Comparison of ENCODE assay signal across 1 cellular context in genomic region chr11:66891849-66892660, GRCh38.
TF ChIP-seq lines count a peak whose summit lies in the region.

No MANE protein-coding gene starts in this region.

TF ChIP-seq in K562, 482 proteins besides CTCF, POLR2A, EP300 and RAD21 (continued from another document and continues in another):
- no peak for TF ChIP-seq ZBTB9 (CRISPR knock-in tag; IDR thresholded peaks at IDR 0.05)
- TF ChIP-seq MIER1 (IDR thresholded peaks at IDR 0.05; ENCODE audit: low read depth) = peak; percentile 38; the same call in 1 of the 2 replicates
- no peak for TF ChIP-seq ELF1 (tag; IDR thresholded peaks at IDR 0.05)
- no peak for TF ChIP-seq ATF1 (CRISPR knock-in tag; IDR thresholded peaks at IDR 0.05)
- peak; percentile 79 for TF ChIP-seq ATF1 (tag; IDR thresholded peaks at IDR 0.05)
- TF ChIP-seq JUND (IDR thresholded peaks at IDR 0.05; ENCODE audit: borderline replicate concordance, low read depth, low read length) = peak; percentile 99
- peak; percentile 100 for TF ChIP-seq JUND (tag; IDR thresholded peaks at IDR 0.05; ENCODE audit: borderline replicate concordance, low read depth, low read length)
- peak; percentile 72 for TF ChIP-seq CREB3 (tag; conservative IDR thresholded peaks at IDR 0.05; ENCODE audit: low read depth)
- no peak for TF ChIP-seq ZNF143 (CRISPR knock-in tag; IDR thresholded peaks at IDR 0.05)
- peak; percentile 59; the same call in 1 of the 2 replicates for TF ChIP-seq ZBTB2 (IDR thresholded peaks at IDR 0.05)
- TF ChIP-seq ZNF280A (IDR thresholded peaks at IDR 0.05; ENCODE audit: low read depth, partially characterized antibody) = no peak
- no peak for TF ChIP-seq CHCHD3 (CRISPR knock-in tag; IDR thresholded peaks at IDR 0.05)
- TF ChIP-seq MAFK (IDR thresholded peaks at IDR 0.05; ENCODE audit: low read length) = peak; percentile 96
- TF ChIP-seq TFAP4 (CRISPR knock-in tag; IDR thresholded peaks at IDR 0.05; ENCODE audit: borderline replicate concordance) = peak; percentile 84
- no peak for TF ChIP-seq ZNF77 (CRISPR knock-in tag; IDR thresholded peaks at IDR 0.05)
- TF ChIP-seq ZNF445 (CRISPR knock-in tag; IDR thresholded peaks at IDR 0.05; ENCODE audit: low read depth) = no peak
- 0 out of 2 replicates have a peak, but pooled peaks have one; percentile 58 for TF ChIP-seq MYNN (IDR thresholded peaks at IDR 0.05)
- TF ChIP-seq MYNN (CRISPR knock-in tag; IDR thresholded peaks at IDR 0.05) = no peak
- TF ChIP-seq NRF1 (conservative IDR thresholded peaks at IDR 0.05 in 1 of 2, IDR thresholded peaks at IDR 0.05 in 1 of 2) = peak; percentile 29 to 43; a peak in 2 of 4 replicates
- TF ChIP-seq JUNB (CRISPR knock-in tag; conservative IDR thresholded peaks at IDR 0.05) = peak; percentile 96
- peak; percentile 100 for TF ChIP-seq NFE2 (IDR thresholded peaks at IDR 0.05; ENCODE audit: low read depth)
- peak; percentile 99 for TF ChIP-seq ZNF316 (IDR thresholded peaks at IDR 0.05)
- TF ChIP-seq TAL1 (IDR thresholded peaks at IDR 0.05) = no peak
- TF ChIP-seq DPF2 (IDR thresholded peaks at IDR 0.05) = peak; percentile 97
- peak; percentile 85 for TF ChIP-seq CTBP1 (IDR thresholded peaks at IDR 0.05; ENCODE audit: borderline replicate concordance)
- TF ChIP-seq NR1H2 (CRISPR knock-in tag; IDR thresholded peaks at IDR 0.05) = no peak
- TF ChIP-seq BDP1 (IDR thresholded peaks at IDR 0.05; ENCODE audit: insufficient read depth, insufficient read length) = no peak
- TF ChIP-seq CBX3 (IDR thresholded peaks at IDR 0.05; ENCODE audit: borderline replicate concordance in 1 of 2, low read length in 2 of 2) = peak in 1 of 2 experiments; percentile 56; a peak in 1 of 3 replicates
- TF ChIP-seq MNT (conservative IDR thresholded peaks at IDR 0.05) = peak in 1 of 2 experiments; percentile 80; a peak in 3 of 4 replicates
- TF ChIP-seq LCOR (CRISPR knock-in tag; IDR thresholded peaks at IDR 0.05) = no peak
- peak; percentile 99 for TF ChIP-seq FOSL1 (tag; conservative IDR thresholded peaks at IDR 0.05)
- no peak for TF ChIP-seq HDAC6 (IDR thresholded peaks at IDR 0.05; ENCODE audit: low read depth, low read length)
- TF ChIP-seq THRB (CRISPR knock-in tag; conservative IDR thresholded peaks at IDR 0.05) = 0 out of 2 replicates have a peak, but pooled peaks have one; percentile 15
- peak; percentile 77 for TF ChIP-seq BRD9 (IDR thresholded peaks at IDR 0.05; ENCODE audit: low read depth, partially characterized antibody)
- peak; percentile 96 for TF ChIP-seq MAFF (IDR thresholded peaks at IDR 0.05; ENCODE audit: low read length)
- TF ChIP-seq ZBTB5 (IDR thresholded peaks at IDR 0.05) = no peak
- TF ChIP-seq ZNF830 (CRISPR knock-in tag; IDR thresholded peaks at IDR 0.05) = no peak
- no peak for TF ChIP-seq ELF2 (CRISPR knock-in tag; IDR thresholded peaks at IDR 0.05)
- peak; percentile 78; the same call in 1 of the 2 replicates for TF ChIP-seq TRIM28 (IDR thresholded peaks at IDR 0.05)
- TF ChIP-seq BRF1 (IDR thresholded peaks at IDR 0.05; ENCODE audit: borderline replicate concordance, extremely low read depth, insufficient read length) = no peak
- peak; percentile 85 for TF ChIP-seq CXXC5 (CRISPR knock-in tag; IDR thresholded peaks at IDR 0.05)
- TF ChIP-seq TEAD4 (IDR thresholded peaks at IDR 0.05; ENCODE audit: low read length) = peak; percentile 56
- no peak for TF ChIP-seq TEAD4 (CRISPR knock-in tag; IDR thresholded peaks at IDR 0.05; ENCODE audit: borderline replicate concordance)
- TF ChIP-seq RNF2 (IDR thresholded peaks at IDR 0.05) = peak; percentile 15; the same call in 1 of the 2 replicates
- peak; percentile 54; the same call in 1 of the 2 replicates for TF ChIP-seq HDGF (IDR thresholded peaks at IDR 0.05)
- TF ChIP-seq ARID1B (IDR thresholded peaks at IDR 0.05) = peak; percentile 90
- TF ChIP-seq ZNF592 (IDR thresholded peaks at IDR 0.05) = peak; percentile 97
- peak; percentile 91 for TF ChIP-seq ATF7 (IDR thresholded peaks at IDR 0.05)
- peak; percentile 70 for TF ChIP-seq EGR1 (conservative IDR thresholded peaks at IDR 0.05)
- 0 out of 2 replicates have a peak, but pooled peaks have one; percentile 4 for TF ChIP-seq ATF4 (CRISPR knock-in tag; IDR thresholded peaks at IDR 0.05)
- TF ChIP-seq ZNF24 (IDR thresholded peaks at IDR 0.05) = peak; percentile 62
- no peak for TF ChIP-seq MCM7 (IDR thresholded peaks at IDR 0.05)
- TF ChIP-seq TBP (optimal IDR thresholded peaks at IDR 0.05; ENCODE audit: low read depth, low read length) = peak; percentile 28
- no peak for TF ChIP-seq SLC30A9 (CRISPR knock-in tag; IDR thresholded peaks at IDR 0.05)
